Comparison of ENCODE assay signal across 22 cellular contexts in the genomic region with DNA sequence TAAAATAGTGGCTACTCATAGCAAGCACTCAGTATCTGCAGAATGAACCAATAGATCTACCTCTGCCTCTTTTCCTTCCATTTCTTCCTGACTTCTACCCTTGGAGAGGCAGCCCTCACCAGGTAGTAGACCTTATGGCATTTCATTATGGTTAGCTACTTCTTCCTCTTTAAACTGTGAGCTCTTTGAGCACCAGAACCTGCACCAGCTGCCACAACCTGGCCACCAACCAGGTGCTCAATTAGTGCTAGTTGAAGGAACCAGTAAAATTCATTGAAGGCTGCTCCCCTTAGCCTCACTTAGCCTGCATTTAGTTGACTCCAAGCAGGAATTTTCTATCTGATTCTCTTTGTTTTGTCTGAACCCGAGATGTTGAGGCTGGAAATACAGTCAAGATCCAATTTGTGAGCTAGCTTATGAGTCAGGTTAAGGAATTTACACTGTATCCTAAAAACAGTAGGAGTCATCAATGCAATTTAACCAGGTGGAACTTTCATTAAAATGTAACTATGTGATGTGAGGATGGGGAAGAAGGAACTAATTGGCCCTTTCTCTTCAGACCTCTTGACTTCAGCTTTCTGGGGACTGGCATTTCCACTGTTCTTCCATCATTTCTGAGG.
DNase-seq lines count a peak whose midpoint lies in the region; ATAC-seq, FAIRE-seq and TF ChIP-seq lines count a peak whose summit lies in the region.
"Had no signal": no experiment of that assay in that cellular context is flagged by ENCODE, and none has a peak within 500 bp of the region (broad histone marks: within the 10 kb centered on the region; RNA-seq: fewer than 3 reads in every experiment).

No MANE protein-coding gene starts in this region.

- H3K4me3 ChIP-seq in AG10803 (ENCODE audit: low read length) (no peak overlapping the region), RWPE2 (ENCODE audit: severe bottlenecking) (no peak overlapping the region)
- H3K4me3 ChIP-seq: BLaER1, GM12878, lung, pancreas, Peyer's patch, right atrium auricular region, smooth muscle cell, tibial nerve had no signal

- no peaks in the 10 kb centered on the region for H3K27me3 ChIP-seq in RWPE2 (ENCODE audit: insufficient read depth, poor library complexity, severe bottlenecking)
- H3K27me3 ChIP-seq: BLaER1, pancreas, Peyer's patch, right atrium auricular region, tibial nerve had no signal

- peak; percentile 52 for FAIRE-seq in H54 (lab: Jason Lieb, UNC)
- FAIRE-seq: GM12878, pancreas had no signal

- H3K4me1 ChIP-seq in RWPE2 (ENCODE audit: insufficient read depth, poor library complexity, severe bottlenecking): peaks cover 11% of the 10 kb centered on the region
- H3K4me1 ChIP-seq: BLaER1, pancreas, Peyer's patch, right atrium auricular region had no signal

- H3K9me3 ChIP-seq in RWPE2 (ENCODE audit: severe bottlenecking): no peaks in the 10 kb centered on the region
- H3K9me3 ChIP-seq: BLaER1, pancreas, Peyer's patch, right atrium auricular region, tibial nerve had no signal

- no peak overlapping the region for H3K27ac ChIP-seq in RWPE2 (ENCODE audit: poor library complexity, severe bottlenecking)
- H3K27ac ChIP-seq: BLaER1, pancreas, Peyer's patch, right atrium auricular region, tibial nerve had no signal

- 0 out of 3 replicates have a peak, but pooled peaks have one; percentile 53 for ATAC-seq in RWPE2 (ENCODE audit: low read depth)
- ATAC-seq in stimulated activated naive CD8-positive, alpha-beta T cell treated with anti-CD3 and anti-CD28 coated beads, Interleukin-15, Interleukin-2, amounts not matched to agents 100 U/mL and 50 U/mL, for 24 hours: no peak
- ATAC-seq: activated CD4-positive, alpha-beta T cell treated with anti-CD3 and anti-CD28 coated beads for 36 hours; activated CD8-positive, alpha-beta T cell treated with anti-CD3 and anti-CD28 coated beads, Interleukin-2, amount 10 ng/mL, durations not matched to agents 7 days and 5 days; GM12878; pancreas had no signal

- no peak for TF ChIP-seq POLR2A in H54 (IDR thresholded peaks at IDR 0.05; ENCODE audit: low read depth, low read length)

- TF ChIP-seq CTCF in AG10803 (conservative IDR thresholded peaks at IDR 0.05; ENCODE audit: low read length) (no peak), RWPE2 (IDR thresholded peaks at IDR 0.05; ENCODE audit: poor library complexity, severe bottlenecking) (no peak)

- H3K36me3 ChIP-seq in RWPE2 (ENCODE audit: low read depth): no peaks in the 10 kb centered on the region
- H3K36me3 ChIP-seq: BLaER1, pancreas, Peyer's patch, right atrium auricular region, tibial nerve had no signal

- DNase-seq in AG10803 (ENCODE audit: low read depth) (peak; percentile 20), H54 (ENCODE audit: insufficient read length, low spot score) (no peak), RWPE2 (ENCODE audit: low spot score) (no peak), iris pigment epithelial cell (ENCODE audit: low read depth) (peak; percentile 27), anterior cingulate cortex (lab: John Stamatoyannopoulos, UW) (no peak), SW 1271 (lab: John Stamatoyannopoulos, UW) (no peak), NOMO-1 treated with DMSO at 0.1 percent for 48 hours (lab: John Stamatoyannopoulos, UW; ENCODE audit: unreplicated experiment) (no peak)
- DNase-seq in stimulated activated naive CD8-positive, alpha-beta T cell treated with anti-CD3 and anti-CD28 coated beads, Interleukin-15, Interleukin-2, amounts not matched to agents 100 U/mL and 50 U/mL, for 24 hours: no peak
- DNase-seq: activated CD4-positive, alpha-beta T cell treated with anti-CD3 and anti-CD28 coated beads for 36 hours; activated CD8-positive, alpha-beta T cell treated with anti-CD3 and anti-CD28 coated beads, Interleukin-2, amount 10 ng/mL, durations not matched to agents 7 days and 5 days; activated gamma-delta T cell; activated naive CD8-positive, alpha-beta T cell treated with anti-CD3 and anti-CD28 coated beads, Interleukin-2, amount 10 ng/mL, durations not matched to agents 7 days and 5 days; nephron progenitor cell; pancreas; Peyer's patch; stimulated activated CD4-positive, alpha-beta T cell treated with anti-CD3 and anti-CD28 coated beads, Interleukin-2, amount 100 ng/mL, for 24 hours had no signal

Comparison
In these comparisons a context has a peak if more than half of its experiments do, and no peak if none do; other contexts are left out.
1. DNase-seq: peak in AG10803 (single experiment) and iris pigment epithelial cell (single experiment); none in H54 (single experiment), RWPE2 (single experiment), anterior cingulate cortex (0 of 58), stimulated activated naive CD8-positive, alpha-beta T cell treated with anti-CD3 and anti-CD28 coated beads, Interleukin-15, Interleukin-2, amounts not matched to agents 100 U/mL and 50 U/mL, for 24 hours (single experiment), SW 1271 (0 of 2) and NOMO-1 treated with DMSO at 0.1 percent for 48 hours (single experiment).